19 cellular contexts compared by ENCODE assay signal in the genomic region with DNA sequence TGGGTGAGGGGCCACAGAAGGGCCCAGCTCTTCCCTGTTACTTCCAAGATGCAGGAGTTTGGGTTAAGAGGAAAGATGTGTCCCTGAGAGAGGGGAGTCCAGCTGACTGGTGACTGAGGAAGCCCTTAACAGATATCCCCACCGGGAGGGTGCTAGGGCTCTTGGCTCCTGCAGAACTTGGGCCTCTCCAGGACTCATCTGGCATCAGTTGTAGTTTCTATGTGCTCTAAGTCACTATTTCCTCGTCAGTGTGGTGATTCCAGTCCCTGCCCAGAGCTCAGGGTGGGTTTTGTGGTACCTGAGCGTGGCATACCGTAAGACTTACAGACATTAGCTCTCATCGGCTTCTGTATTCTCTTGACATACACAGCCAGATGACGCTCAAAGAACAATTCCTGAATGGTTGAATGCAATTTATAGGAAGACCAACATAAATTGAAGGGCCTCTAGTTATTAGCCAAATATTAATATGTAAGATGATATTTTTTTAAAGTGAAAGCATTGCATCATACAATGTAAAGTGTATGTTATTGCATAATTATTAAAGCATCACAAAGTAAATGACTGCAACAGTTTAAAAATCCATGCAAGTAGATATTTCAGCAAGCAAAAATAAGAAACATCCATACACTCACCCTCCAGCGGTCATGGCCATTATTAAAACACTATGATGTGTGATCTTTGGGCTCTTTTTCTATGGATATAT.
DNase-seq lines count a peak whose midpoint lies in the region; ATAC-seq and TF ChIP-seq lines count a peak whose summit lies in the region.
"Had no signal": no experiment of that assay in that cellular context is flagged by ENCODE, and none has a peak within 500 bp of the region (broad histone marks: within the 10 kb centered on the region; RNA-seq: fewer than 3 reads in every experiment).

No MANE protein-coding gene starts in this region.

- peaks cover 30 to 89% (median 49%) of the 10 kb centered on the region in 10 experiments for H3K4me1 ChIP-seq in BLaER1 treated with 17β-estradiol and CSF1 and Interleukin-3, amounts not matched to agents 10 nM and 100 nM
- peaks cover 19% of the 10 kb centered on the region for H3K4me1 ChIP-seq in CD8-positive, alpha-beta T cell (ENCODE audit: insufficient read depth, low read length)
- H3K4me1 ChIP-seq in mucosa of descending colon (ENCODE audit: low read depth), result peaks cover 38% of the 10 kb centered on the region

- H3K9me3 ChIP-seq in BLaER1 treated with 17β-estradiol and CSF1 and Interleukin-3, amounts not matched to agents 10 nM and 100 nM (replicated peaks in 1 of 11), result peaks cover 0 to 14% (median 12%) of the 10 kb centered on the region in 11 experiments; a peak in 18 of 22 replicates
- H3K9me3 ChIP-seq in CD8-positive, alpha-beta T cell (ENCODE audit: low read length), result no peaks in the 10 kb centered on the region
- H3K9me3 ChIP-seq in mucosa of descending colon, result no peaks in the 10 kb centered on the region
- H3K9me3 ChIP-seq: right lobe of liver had no signal

- H3K27me3 Mint-ChIP-seq in CD8-positive, alpha-beta T cell (ENCODE audit: low read depth), result no peaks in the 10 kb centered on the region
- H3K27me3 Mint-ChIP-seq in activated T-helper 2 cell treated with anti-CD3 and anti-CD28 coated beads, Interferon-gamma antibody, Interleukin-2, Interleukin-4, amounts not matched to agents 10 μg/mL and 5 μg/mL and 100 μg/mL, durations not matched to agents 14 hours and 24 hours and 36 hours (ENCODE audit: low read depth), result peaks cover 23% of the 10 kb centered on the region
- H3K27me3 Mint-ChIP-seq: activated B cell treated with CpG ODN at 0.5 μM for 24 hours; activated T-cell treated with anti-CD3 and anti-CD28 coated beads, Interleukin-2, amount 50 U/mL, for 24 hours; stimulated activated naive B cell treated with anti-CD40 and anti-IgM and Interleukin-4, amounts not matched to agents 10 μg/mL and 1 μg/mL and 100 μg/mL, for 72 hours had no signal

- CTCF ChIA-PET in CD8-positive, alpha-beta T cell (lab: Charles Lee), result interaction anchor here (1.1 to 1.2 kb wide), 3 partner anchors 13 to 575 kb away, joined by 3 to 5 read pairs (median 4); no protein-coding TSS in a partner anchor

- H3K4me3 ChIP-seq in BLaER1 treated with 17β-estradiol and CSF1 and Interleukin-3, amounts not matched to agents 10 nM and 100 nM, result no peak overlapping the region
- no peak overlapping the region for H3K4me3 ChIP-seq in CD8-positive, alpha-beta T cell (ENCODE audit: low read depth, low read length)
- H3K4me3 ChIP-seq in mucosa of descending colon (no peak overlapping the region), coronary artery (no peak overlapping the region)
- H3K4me3 ChIP-seq: neural progenitor cell, right lobe of liver had no signal

- H3K4me1 Mint-ChIP-seq in CD8-positive, alpha-beta T cell (ENCODE audit: low read depth), result peaks cover 28% of the 10 kb centered on the region
- H3K4me1 Mint-ChIP-seq in activated T-helper 2 cell treated with anti-CD3 and anti-CD28 coated beads, Interferon-gamma antibody, Interleukin-2, Interleukin-4, amounts not matched to agents 10 μg/mL and 5 μg/mL and 100 μg/mL, durations not matched to agents 14 hours and 24 hours and 36 hours (ENCODE audit: low read depth), result peaks cover 11% of the 10 kb centered on the region

- no peaks in the 10 kb centered on the region for H3K27me3 ChIP-seq in BLaER1 treated with 17β-estradiol and CSF1 and Interleukin-3, amounts not matched to agents 10 nM and 100 nM
- H3K27me3 ChIP-seq in CD8-positive, alpha-beta T cell (ENCODE audit: insufficient read depth, low read length), result no peaks in the 10 kb centered on the region
- H3K27me3 ChIP-seq: neural progenitor cell, right lobe of liver had no signal

- H3K27ac ChIP-seq in BLaER1 treated with 17β-estradiol and CSF1 and Interleukin-3, amounts not matched to agents 10 nM and 100 nM, result peak overlapping the region in 2 of 11 experiments; percentile 54 to 77; a peak in 4 of 22 replicates
- no peak overlapping the region for H3K27ac ChIP-seq in CD8-positive, alpha-beta T cell (ENCODE audit: low read depth, low read length)
- H3K27ac ChIP-seq in epithelial cell of prostate, result peak overlapping the region; percentile 50
- H3K27ac ChIP-seq in coronary artery, result peak overlapping the region in 1 of 2 donors; percentile 53
- H3K27ac ChIP-seq: neural progenitor cell, right lobe of liver had no signal

- H3K9ac ChIP-seq in BLaER1 treated with 17β-estradiol and CSF1 and Interleukin-3, amounts not matched to agents 10 nM and 100 nM, result peak overlapping the region in 1 of 11 experiments; percentile 66; a peak in 3 of 22 replicates
- H3K9ac ChIP-seq: neural progenitor cell had no signal

- H3K4me3 Mint-ChIP-seq in CD8-positive, alpha-beta T cell, result peak overlapping the region; percentile 23
- no peak overlapping the region for H3K4me3 Mint-ChIP-seq in activated T-helper 2 cell treated with anti-CD3 and anti-CD28 coated beads, Interferon-gamma antibody, Interleukin-2, Interleukin-4, amounts not matched to agents 10 μg/mL and 5 μg/mL and 100 μg/mL, durations not matched to agents 14 hours and 24 hours and 36 hours (ENCODE audit: low read depth)
- H3K4me3 Mint-ChIP-seq: activated T-cell treated with anti-CD3 and anti-CD28 coated beads, Interleukin-2, amount 50 U/mL, for 24 hours; neural progenitor cell had no signal

- no peaks in the 10 kb centered on the region for H3K36me3 Mint-ChIP-seq in CD8-positive, alpha-beta T cell
- H3K36me3 Mint-ChIP-seq in activated T-helper 2 cell treated with anti-CD3 and anti-CD28 coated beads, Interferon-gamma antibody, Interleukin-2, Interleukin-4, amounts not matched to agents 10 μg/mL and 5 μg/mL and 100 μg/mL, durations not matched to agents 14 hours and 24 hours and 36 hours (ENCODE audit: low read depth), result no peaks in the 10 kb centered on the region
- H3K36me3 Mint-ChIP-seq: neural progenitor cell; stimulated activated naive B cell treated with anti-CD40 and anti-IgM and Interleukin-4, amounts not matched to agents 10 μg/mL and 1 μg/mL and 100 μg/mL, for 72 hours had no signal

- POLR2A ChIA-PET in CD8-positive, alpha-beta T cell (lab: Charles Lee), result interaction anchor here (0.6 kb wide), 2 partner anchors 675 to 1905 kb away, joined by 3 read pairs; no protein-coding TSS in a partner anchor

- intact Hi-C loops in CD8-positive, alpha-beta T cell (cut with DNase I, micrococcal nuclease), result no loop called here
- intact Hi-C loops in mucosa of descending colon (cut with DNase I, micrococcal nuclease), result no loop called here
- intact Hi-C loops in activated T-helper 2 cell treated with anti-CD3 and anti-CD28 coated beads, Interferon-gamma antibody, Interleukin-2, Interleukin-4, amounts not matched to agents 10 μg/mL and 5 μg/mL and 100 μg/mL, durations not matched to agents 14 hours and 24 hours and 36 hours (cut with micrococcal nuclease), result no loop called here

- peak overlapping the region in 9 of 11 experiments; percentile 33 to 94 (median 85); a peak in 15 of 22 replicates for H3K4me2 ChIP-seq in BLaER1 treated with 17β-estradiol and CSF1 and Interleukin-3, amounts not matched to agents 10 nM and 100 nM
- H3K4me2 ChIP-seq: neural progenitor cell had no signal

- no peaks in the 10 kb centered on the region for H4K20me1 ChIP-seq in BLaER1 treated with 17β-estradiol and CSF1 and Interleukin-3, amounts not matched to agents 10 nM and 100 nM

- no peaks in the 10 kb centered on the region for H3K36me3 ChIP-seq in BLaER1 treated with 17β-estradiol and CSF1 and Interleukin-3, amounts not matched to agents 10 nM and 100 nM
- no peaks in the 10 kb centered on the region for H3K36me3 ChIP-seq in CD8-positive, alpha-beta T cell (ENCODE audit: insufficient read depth, low read length)
- no peaks in the 10 kb centered on the region for H3K36me3 ChIP-seq in mucosa of descending colon (ENCODE audit: low read depth)
- H3K36me3 ChIP-seq: neural progenitor cell, right lobe of liver had no signal

- no peak for TF ChIP-seq CTCF in CD8-positive, alpha-beta T cell (IDR thresholded peaks at IDR 0.05)
- TF ChIP-seq CTCF in mucosa of descending colon (IDR thresholded peaks at IDR 0.05) (no peak), coronary artery (IDR thresholded peaks at IDR 0.05) (no peak)

- DNase-seq in CD8-positive, alpha-beta T cell, result no peak
- DNase-seq in epithelial cell of prostate (ENCODE audit: low read depth, low spot score) (no peak), mucosa of descending colon (peak in 1 of 3 donors; percentile 47), coronary artery (ENCODE audit: low spot score) (no peak)
- DNase-seq in activated T-helper 2 cell treated with anti-CD3 and anti-CD28 coated beads, Interferon-gamma antibody, Interleukin-2, Interleukin-4, amounts not matched to agents 10 μg/mL and 5 μg/mL and 100 μg/mL, durations not matched to agents 14 hours and 24 hours and 36 hours (ENCODE audit: low spot score), result no peak
- DNase-seq: activated B cell treated with CpG ODN at 0.5 μM for 24 hours; activated T-cell treated with anti-CD3 and anti-CD28 coated beads, Interleukin-2, amount 50 U/mL, for 24 hours; effector memory CD4-positive, alpha-beta T cell; GDM1; GOT3; KG1; NCI-H1436; NCI-H446; right lobe of liver; stimulated activated naive B cell treated with anti-CD40 and anti-IgM and Interleukin-4, amounts not matched to agents 10 μg/mL and 1 μg/mL and 100 μg/mL, for 72 hours had no signal

- no peaks in the 10 kb centered on the region for H3K9me3 Mint-ChIP-seq in CD8-positive, alpha-beta T cell
- no peaks in the 10 kb centered on the region for H3K9me3 Mint-ChIP-seq in activated T-helper 2 cell treated with anti-CD3 and anti-CD28 coated beads, Interferon-gamma antibody, Interleukin-2, Interleukin-4, amounts not matched to agents 10 μg/mL and 5 μg/mL and 100 μg/mL, durations not matched to agents 14 hours and 24 hours and 36 hours
- H3K9me3 Mint-ChIP-seq: activated B cell treated with CpG ODN at 0.5 μM for 24 hours; activated T-cell treated with anti-CD3 and anti-CD28 coated beads, Interleukin-2, amount 50 U/mL, for 24 hours had no signal

- ATAC-seq in CD8-positive, alpha-beta T cell, result no peak
- ATAC-seq in mucosa of descending colon (peak; percentile 17), HG03045 (IDR thresholded peaks at IDR 0.05; ENCODE audit: unreplicated experiment) (no peak), HG03175 (IDR thresholded peaks at IDR 0.05; ENCODE audit: unreplicated experiment) (no peak)

- peak overlapping the region; percentile 19 for H3K27ac Mint-ChIP-seq in CD8-positive, alpha-beta T cell
- no peak overlapping the region for H3K27ac Mint-ChIP-seq in activated T-helper 2 cell treated with anti-CD3 and anti-CD28 coated beads, Interferon-gamma antibody, Interleukin-2, Interleukin-4, amounts not matched to agents 10 μg/mL and 5 μg/mL and 100 μg/mL, durations not matched to agents 14 hours and 24 hours and 36 hours
- H3K27ac Mint-ChIP-seq: activated B cell treated with CpG ODN at 0.5 μM for 24 hours; neural progenitor cell; stimulated activated naive B cell treated with anti-CD40 and anti-IgM and Interleukin-4, amounts not matched to agents 10 μg/mL and 1 μg/mL and 100 μg/mL, for 72 hours had no signal
